ENCODE assay signal across 1 cellular context in genomic region chr4:19693949-19694597, GRCh38.
TF ChIP-seq lines count a peak whose summit lies in the region.

No MANE protein-coding gene starts in this region.

TF ChIP-seq in IMR-90, 13 proteins besides CTCF, POLR2A, EP300 and RAD21:
- TF ChIP-seq NFE2L2 (IDR thresholded peaks at IDR 0.05; ENCODE audit: low read depth, low read length) (no peak), CEBPB (IDR thresholded peaks at IDR 0.05; ENCODE audit: low read depth, low read length) (no peak), USF2 (IDR thresholded peaks at IDR 0.05; ENCODE audit: low read depth, low read length) (no peak), RFX5 (IDR thresholded peaks at IDR 0.05; ENCODE audit: low read depth, low read length) (no peak), MAZ (IDR thresholded peaks at IDR 0.05; ENCODE audit: borderline replicate concordance, low read depth, low read length) (no peak), CHD1 (IDR thresholded peaks at IDR 0.05; ENCODE audit: low read depth, low read length) (no peak), RCOR1 (IDR thresholded peaks at IDR 0.05; ENCODE audit: insufficient replicate concordance, low read length) (no peak), ELK1 (IDR thresholded peaks at IDR 0.05; ENCODE audit: borderline replicate concordance, low read depth, low read length) (no peak)
